Comparison of ENCODE assay signal across 14 cellular contexts in the genomic region with DNA sequence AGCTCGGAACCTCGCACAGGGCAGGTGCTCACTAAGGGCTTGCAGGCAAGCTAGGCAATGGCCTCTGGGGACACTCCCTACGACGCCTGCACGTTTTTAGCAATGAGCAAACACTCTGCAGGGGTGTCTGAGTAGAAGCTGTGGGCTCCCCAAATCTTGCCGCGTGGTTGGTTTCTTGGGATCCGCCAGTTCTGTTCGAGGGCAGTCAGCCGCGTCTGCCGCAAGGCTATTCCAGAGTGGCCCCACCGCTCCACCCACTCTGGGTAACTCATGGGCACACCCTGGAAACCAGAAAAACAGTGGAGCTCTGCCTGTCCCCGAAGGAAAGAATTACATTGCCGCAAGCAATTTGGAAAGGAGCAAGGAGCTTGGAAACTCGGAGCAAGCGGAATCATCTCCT.
A peak's percentile ranks its signal among the peaks of the same experiment; 100 is the strongest.
DNase-seq lines count a peak whose midpoint lies in the region; ATAC-seq and TF ChIP-seq lines count a peak whose summit lies in the region.
"Had no signal": no experiment of that assay in that cellular context is flagged by ENCODE, and none has a peak within 500 bp of the region (broad histone marks: within the 10 kb centered on the region; RNA-seq: fewer than 3 reads in every experiment).

No MANE protein-coding gene starts in this region.

- H3K9ac ChIP-seq in IMR-90 (ENCODE audit: low read depth, low read length), result peak overlapping the region; percentile 61; the same call in 1 of the 2 replicates

- CTCF ChIA-PET in IMR-90 (lab: Yijun Ruan, JAX), result interaction anchor here (0.5 to 0.7 kb wide), 2 partner anchors 163 to 1027 kb away, joined by 3 read pairs; no protein-coding TSS in a partner anchor

- POLR2A ChIA-PET in IMR-90 (lab: Charles Lee; ENCODE audit: unreplicated experiment), result interaction anchor here (0.5 to 0.6 kb wide), 2 partner anchors 49 to 756 kb away, joined by 3 to 6 read pairs; no protein-coding TSS in a partner anchor

- peak overlapping the region; percentile 4; the same call in 2 of the 3 replicates for H2BK15ac ChIP-seq in IMR-90 (ENCODE audit: low read depth, low read length)

- TF ChIP-seq CTCF in IMR-90 (conservative IDR thresholded peaks at IDR 0.05; ENCODE audit: low read depth, low read length), result no peak
- no peak for TF ChIP-seq CTCF in fibroblast of pulmonary artery (IDR thresholded peaks at IDR 0.05; ENCODE audit: low read length, missing control alignments)
- TF ChIP-seq CTCF in mucosa of descending colon (IDR thresholded peaks at IDR 0.05), result no peak
- no peak for TF ChIP-seq CTCF in endothelial cell (IDR thresholded peaks at IDR 0.05; ENCODE audit: unreplicated experiment)

- no peaks in the 10 kb centered on the region for H3K9me3 Mint-ChIP-seq in endothelial cell (ENCODE audit: unreplicated experiment)
- H3K9me3 Mint-ChIP-seq: activated T-cell treated with anti-CD3 and anti-CD28 coated beads, Interleukin-2, amount 50 U/mL, for 72 hours; neural crest cell had no signal

- peak overlapping the region; percentile 89 for H2AK5ac ChIP-seq in IMR-90 (ENCODE audit: low read depth, low read length)

- TF ChIP-seq RAD21 in IMR-90 (IDR thresholded peaks at IDR 0.05; ENCODE audit: low read length), result no peak

- H2BK120ac ChIP-seq in IMR-90 (ENCODE audit: low read depth, low read length), result peak overlapping the region; percentile 91

- peak overlapping the region; percentile 66 for H2AK9ac ChIP-seq in IMR-90 (replicated peaks; ENCODE audit: low read depth, low read length, poor library complexity)

- no peaks in the 10 kb centered on the region for H4K20me1 ChIP-seq in IMR-90 (ENCODE audit: insufficient read depth, low read length)

- H2AFZ ChIP-seq in IMR-90 (replicated peaks; ENCODE audit: low read length, poor library complexity), result peak overlapping the region; percentile 67

- H3K27ac ChIP-seq in IMR-90 (ENCODE audit: insufficient read depth, low read length) (peak overlapping the region; percentile 94; the same call in 1 of the 2 replicates), thymus (ENCODE audit: low read depth) (peak overlapping the region; percentile 75)
- H3K27ac ChIP-seq: body of pancreas had no signal

- peak overlapping the region; percentile 5 to 63; a peak in 3 of 4 replicates for H4K8ac ChIP-seq in IMR-90 (ENCODE audit: low read depth in 2 of 2, low read length in 2 of 2)

- dilution Hi-C loops in IMR-90 (cut with HindIII; ENCODE audit: low sequenced_read_pairs, unreplicated experiment), result no loop called here

- no peak for DNase-seq in IMR-90
- DNase-seq in fibroblast of pulmonary artery (ENCODE audit: low read depth), result peak; percentile 40
- DNase-seq in mucosa of descending colon, result no peak
- DNase-seq in endothelial cell (ENCODE audit: low spot score), result no peak
- DNase-seq in MV-4-11 (lab: John Stamatoyannopoulos, UW), result no peak
- DNase-seq: activated T-cell treated with anti-CD3 and anti-CD28 coated beads, Interleukin-2, amount 50 U/mL, for 72 hours; body of pancreas; COR-L47; NCI-H1105; NCI-H82; SIG-M5 had no signal

- peak overlapping the region; percentile 92 for H3K4ac ChIP-seq in IMR-90 (ENCODE audit: low read depth, low read length)

- WGBS in IMR-90 (ENCODE audit: extremely low coverage in 2 of 2, insufficient read length in 1 of 2), 2 experiments, result 98% methylated on average over 8 of the region's 17 CpGs; no CpG with 5 or more reads in 1 of the 2 experiments
- WGBS in thymus, result 95% methylated on average over 17 of the region's 17 CpGs

- no peak overlapping the region for H3K56ac ChIP-seq in IMR-90 (ENCODE audit: extremely low read depth, insufficient read depth, low read length)

- H3K4me2 ChIP-seq in IMR-90 (ENCODE audit: low read depth, low read length), result no peak overlapping the region

- H3K4me1 Mint-ChIP-seq in endothelial cell (ENCODE audit: unreplicated experiment), result peaks cover 22% of the 10 kb centered on the region

- H3K27me3 ChIP-seq in IMR-90 (ENCODE audit: control insufficient read depth, insufficient read depth, low read length) (no peaks in the 10 kb centered on the region), thymus (ENCODE audit: control insufficient read depth, insufficient read depth) (no peaks in the 10 kb centered on the region)
- H3K27me3 ChIP-seq: body of pancreas had no signal

- ATAC-seq in IMR-90 (ENCODE audit: low read depth), result no peak
- ATAC-seq in mucosa of descending colon, result peak; percentile 7
- ATAC-seq in HG03565 (IDR thresholded peaks at IDR 0.05; ENCODE audit: unreplicated experiment), result no peak
- ATAC-seq: activated T-cell treated with anti-CD3 and anti-CD28 coated beads, Interleukin-2, amount 50 U/mL, for 72 hours; body of pancreas had no signal

- peaks cover 0 to 5% of the 10 kb centered on the region in 2 experiments; a peak in 2 of 4 replicates for H3K79me1 ChIP-seq in IMR-90 (ENCODE audit: low read depth in 1 of 2, low read length in 2 of 2)

- peak overlapping the region; percentile 70 for H3K18ac ChIP-seq in IMR-90 (ENCODE audit: low read depth, low read length)

- no peak overlapping the region for H3K27ac Mint-ChIP-seq in endothelial cell (ENCODE audit: unreplicated experiment)
- H3K27ac Mint-ChIP-seq: activated T-cell treated with anti-CD3 and anti-CD28 coated beads, Interleukin-2, amount 50 U/mL, for 72 hours had no signal

- H3K4me3 ChIP-seq in IMR-90 (ENCODE audit: insufficient read depth, low read depth, low read length) (no peak overlapping the region), fibroblast of pulmonary artery (replicated peaks; ENCODE audit: low read depth, low read length) (no peak overlapping the region), mucosa of descending colon (no peak overlapping the region), thymus (ENCODE audit: low read length) (no peak overlapping the region)
- H3K4me3 ChIP-seq: body of pancreas had no signal

- in situ Hi-C loops in IMR-90 (cut with MboI; ENCODE audit: low sequenced_read_pairs), result no loop called here

- no peaks in the 10 kb centered on the region for H3K27me3 Mint-ChIP-seq in endothelial cell (ENCODE audit: unreplicated experiment)

- intact Hi-C loops in IMR-90 (cut with micrococcal nuclease) (no loop called here), mucosa of descending colon (cut with DNase I, micrococcal nuclease) (no loop called here)

- peaks cover 3% of the 10 kb centered on the region for H3K36me3 Mint-ChIP-seq in endothelial cell (ENCODE audit: low read depth, unreplicated experiment)

- H3K23ac ChIP-seq in IMR-90 (ENCODE audit: low read depth, low read length), result peak overlapping the region; percentile 70; the same call in 1 of the 2 replicates

- no peak for TF ChIP-seq POLR2A in IMR-90 (IDR thresholded peaks at IDR 0.05; ENCODE audit: low read depth, low read length)

- H3K9me3 ChIP-seq in IMR-90 (ENCODE audit: control insufficient read depth, insufficient read depth, low read length) (no peaks in the 10 kb centered on the region), mucosa of descending colon (no peaks in the 10 kb centered on the region), thymus (ENCODE audit: control insufficient read depth) (no peaks in the 10 kb centered on the region)
- H3K9me3 ChIP-seq: body of pancreas had no signal

- H3K4me1 ChIP-seq in IMR-90 (ENCODE audit: control insufficient read depth, insufficient read depth, low read length) (peaks cover 30% of the 10 kb centered on the region), mucosa of descending colon (ENCODE audit: low read depth) (no peaks in the 10 kb centered on the region), thymus (ENCODE audit: control insufficient read depth, insufficient read depth, low read length) (peaks cover 2% of the 10 kb centered on the region)

- H3K36me3 ChIP-seq in IMR-90 (ENCODE audit: control insufficient read depth, insufficient read depth, low read length) (no peaks in the 10 kb centered on the region), mucosa of descending colon (ENCODE audit: low read depth) (no peaks in the 10 kb centered on the region), thymus (ENCODE audit: control insufficient read depth, insufficient read depth) (no peaks in the 10 kb centered on the region)

- H2BK5ac ChIP-seq in IMR-90 (ENCODE audit: low read depth, low read length, poor library complexity, severe bottlenecking), result peak overlapping the region; percentile 87

- peak overlapping the region; percentile 78 for H3K14ac ChIP-seq in IMR-90 (replicated peaks; ENCODE audit: low read depth, low read length)

- H4K5ac ChIP-seq in IMR-90 (ENCODE audit: low read depth, low read length), result peak overlapping the region; percentile 43

- BruUV-seq in IMR-90 (replicated peaks; lab: Mats Ljungman, UMichigan), result no TSS peak

- H2BK20ac ChIP-seq in IMR-90 (ENCODE audit: low read depth, low read length), result peak overlapping the region; percentile 78

- no peak overlapping the region for H3K4me3 Mint-ChIP-seq in endothelial cell (ENCODE audit: unreplicated experiment)
- H3K4me3 Mint-ChIP-seq: activated T-cell treated with anti-CD3 and anti-CD28 coated beads, Interleukin-2, amount 50 U/mL, for 72 hours; neural crest cell had no signal

- peak overlapping the region; percentile 82 for H4K91ac ChIP-seq in IMR-90 (ENCODE audit: insufficient read depth, low read depth, low read length)

- peaks cover 23% of the 10 kb centered on the region for H3K9me1 ChIP-seq in IMR-90 (ENCODE audit: insufficient read depth, low read length)

TF ChIP-seq in IMR-90, 13 proteins besides CTCF, POLR2A, EP300 and RAD21 (continues in another document):
- no peak for TF ChIP-seq CEBPB (IDR thresholded peaks at IDR 0.05; ENCODE audit: low read depth, low read length)
- no peak for TF ChIP-seq RCOR1 (IDR thresholded peaks at IDR 0.05; ENCODE audit: insufficient replicate concordance, low read length)
- TF ChIP-seq FOS (IDR thresholded peaks at IDR 0.05; ENCODE audit: low read depth, low read length), result no peak
- TF ChIP-seq, protein P1, sequence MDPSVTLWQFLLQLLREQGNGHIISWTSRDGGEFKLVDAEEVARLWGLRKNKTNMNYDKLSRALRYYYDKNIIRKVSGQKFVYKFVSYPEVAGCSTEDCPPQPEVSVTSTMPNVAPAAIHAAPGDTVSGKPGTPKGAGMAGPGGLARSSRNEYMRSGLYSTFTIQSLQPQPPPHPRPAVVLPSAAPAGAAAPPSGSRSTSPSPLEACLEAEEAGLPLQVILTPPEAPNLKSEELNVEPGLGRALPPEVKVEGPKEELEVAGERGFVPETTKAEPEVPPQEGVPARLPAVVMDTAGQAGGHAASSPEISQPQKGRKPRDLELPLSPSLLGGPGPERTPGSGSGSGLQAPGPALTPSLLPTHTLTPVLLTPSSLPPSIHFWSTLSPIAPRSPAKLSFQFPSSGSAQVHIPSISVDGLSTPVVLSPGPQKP (IDR thresholded peaks at IDR 0.05; ENCODE audit: borderline replicate concordance, low read depth, low read length), result no peak
- no peak for TF ChIP-seq CHD1 (IDR thresholded peaks at IDR 0.05; ENCODE audit: low read depth, low read length)
- no peak for TF ChIP-seq MAZ (IDR thresholded peaks at IDR 0.05; ENCODE audit: borderline replicate concordance, low read depth, low read length)
- TF ChIP-seq BHLHE40 (IDR thresholded peaks at IDR 0.05; ENCODE audit: low read depth, low read length), result no peak
- TF ChIP-seq SMC3 (IDR thresholded peaks at IDR 0.05; ENCODE audit: low read depth, low read length), result no peak
- no peak for TF ChIP-seq NFE2L2 (IDR thresholded peaks at IDR 0.05; ENCODE audit: low read depth, low read length)
- no peak for TF ChIP-seq MXI1 (IDR thresholded peaks at IDR 0.05; ENCODE audit: borderline replicate concordance, low read depth, low read length)
